1 cellular context compared by ENCODE assay signal in the genomic region with DNA sequence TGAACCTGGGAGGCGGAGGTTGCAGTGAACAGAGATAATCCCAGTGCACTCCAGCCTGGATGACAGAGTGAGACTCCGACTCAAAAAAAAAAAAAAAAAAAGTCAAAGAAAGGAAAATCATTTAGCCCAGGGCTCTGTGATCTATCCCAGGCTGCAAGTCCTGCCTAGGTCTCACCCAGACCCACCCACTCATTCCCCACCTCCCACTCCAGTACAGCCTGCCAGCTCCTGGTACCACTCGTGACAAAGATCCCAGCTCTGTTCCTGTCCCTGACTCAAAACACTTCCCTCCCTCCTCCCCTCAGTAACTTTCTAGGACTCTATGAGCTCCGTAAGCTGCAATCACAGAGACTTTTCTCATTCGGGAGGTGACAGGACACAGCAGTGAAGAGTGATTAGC.
TF ChIP-seq lines count a peak whose summit lies in the region.

No MANE protein-coding gene starts in this region.

TF ChIP-seq in A549, 52 proteins besides CTCF, POLR2A, EP300 and RAD21 (continued from another document):
- no peak for TF ChIP-seq ATOH8 (CRISPR knock-in tag; IDR thresholded peaks at IDR 0.05; ENCODE audit: low read depth)
- TF ChIP-seq ZSCAN20 (CRISPR knock-in tag; IDR thresholded peaks at IDR 0.05), result no peak
- TF ChIP-seq CHD2 (IDR thresholded peaks at IDR 0.05; ENCODE audit: low read length, partially characterized antibody), result no peak
- TF ChIP-seq CBX8 (IDR thresholded peaks at IDR 0.05), result no peak
- TF ChIP-seq SMC3 (IDR thresholded peaks at IDR 0.05), result no peak
- TF ChIP-seq JUNB (IDR thresholded peaks at IDR 0.05), result no peak
- no peak for TF ChIP-seq CBX2 (IDR thresholded peaks at IDR 0.05; ENCODE audit: borderline replicate concordance, low read depth)
- TF ChIP-seq HOXA7 (CRISPR knock-in tag; IDR thresholded peaks at IDR 0.05), result no peak
- TF ChIP-seq HOXB5 (CRISPR knock-in tag; IDR thresholded peaks at IDR 0.05), result no peak
TF ChIP-seq in A549: peak in this region for 0.
